In the genomic region with DNA sequence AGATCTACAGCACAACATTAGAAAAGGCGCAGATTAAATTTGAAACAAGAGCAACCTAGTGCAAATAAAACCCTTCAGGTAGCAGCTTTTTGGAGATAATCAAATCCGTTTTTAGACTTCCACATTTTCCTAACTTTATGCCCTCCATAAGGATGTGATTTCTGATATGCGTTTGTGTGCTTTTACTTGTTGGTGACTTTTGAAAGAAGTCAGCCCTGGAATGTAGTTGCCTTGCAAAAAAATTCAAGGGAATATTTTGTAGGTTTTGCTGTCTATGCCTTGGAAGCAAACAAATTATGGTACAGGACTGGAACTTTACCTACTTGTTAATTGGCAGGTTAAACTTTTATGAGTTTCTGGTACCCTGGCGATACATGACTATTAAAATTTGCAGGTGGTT, we compare ENCODE assay signal across 21 cellular contexts.
"Had no signal": no experiment of that assay in that cellular context is flagged by ENCODE, and none has a peak within 500 bp of the region (broad histone marks: within the 10 kb centered on the region; RNA-seq: fewer than 3 reads in every experiment).

No MANE protein-coding gene starts in this region.

- H3K27me3 Mint-ChIP-seq: activated B cell treated with CpG ODN at 0.5 μM for 24 hours; activated CD4-positive, alpha-beta memory T cell treated with anti-CD3 and anti-CD28 coated beads, Interleukin-2, amount 10 ng/mL, durations not matched to agents 7 days and 5 days; activated CD8-positive, alpha-beta memory T cell treated with anti-CD3 and anti-CD28 coated beads, Interleukin-2, amount 10 ng/mL, durations not matched to agents 7 days and 5 days; activated naive CD8-positive, alpha-beta T cell treated with anti-CD3 and anti-CD28 coated beads for 36 hours; memory B cell had no signal

- H3K9me3 Mint-ChIP-seq: activated B cell treated with CpG ODN at 0.5 μM for 24 hours; activated CD4-positive, alpha-beta memory T cell treated with anti-CD3 and anti-CD28 coated beads, Interleukin-2, amount 10 ng/mL, durations not matched to agents 7 days and 5 days; activated naive CD8-positive, alpha-beta T cell treated with anti-CD3 and anti-CD28 coated beads for 36 hours; activated T-helper 17 cell treated with anti-CD3 and anti-CD28 coated beads, Interleukin-2, amount 50 U/mL, for 72 hours; immature natural killer cell; memory B cell; naive thymus-derived CD4-positive, alpha-beta T cell had no signal

- H3K9ac ChIP-seq: parathyroid adenoma had no signal

- H3K36me3 Mint-ChIP-seq: activated CD8-positive, alpha-beta memory T cell treated with anti-CD3 and anti-CD28 coated beads, Interleukin-2, amount 10 ng/mL, durations not matched to agents 7 days and 5 days; activated naive CD8-positive, alpha-beta T cell treated with anti-CD3 and anti-CD28 coated beads for 36 hours; immature natural killer cell; naive thymus-derived CD4-positive, alpha-beta T cell had no signal

- H3K4me3 Mint-ChIP-seq: activated B cell treated with CpG ODN at 0.5 μM for 24 hours; activated CD4-positive, alpha-beta memory T cell treated with anti-CD3 and anti-CD28 coated beads, Interleukin-2, amount 10 ng/mL, durations not matched to agents 7 days and 5 days; activated CD8-positive, alpha-beta memory T cell treated with anti-CD3 and anti-CD28 coated beads, Interleukin-2, amount 10 ng/mL, durations not matched to agents 7 days and 5 days; activated naive CD8-positive, alpha-beta T cell treated with anti-CD3 and anti-CD28 coated beads for 36 hours; activated T-helper 17 cell treated with anti-CD3 and anti-CD28 coated beads, Interleukin-2, amount 50 U/mL, for 72 hours; immature natural killer cell; memory B cell; naive thymus-derived CD4-positive, alpha-beta T cell had no signal

- H3K79me2 ChIP-seq: parathyroid adenoma had no signal

- H3K4me1 ChIP-seq: body of pancreas, parathyroid adenoma, sigmoid colon, thyroid gland had no signal

- H3K27me3 ChIP-seq: body of pancreas, sigmoid colon, thyroid gland had no signal

- H3K4me1 Mint-ChIP-seq: activated CD4-positive, alpha-beta memory T cell treated with anti-CD3 and anti-CD28 coated beads, Interleukin-2, amount 10 ng/mL, durations not matched to agents 7 days and 5 days; activated CD8-positive, alpha-beta memory T cell treated with anti-CD3 and anti-CD28 coated beads, Interleukin-2, amount 10 ng/mL, durations not matched to agents 7 days and 5 days; activated naive CD8-positive, alpha-beta T cell treated with anti-CD3 and anti-CD28 coated beads for 36 hours; activated T-helper 17 cell treated with anti-CD3 and anti-CD28 coated beads, Interleukin-2, amount 50 U/mL, for 72 hours; naive thymus-derived CD4-positive, alpha-beta T cell had no signal

- H3K27ac Mint-ChIP-seq: activated B cell treated with CpG ODN at 0.5 μM for 24 hours; activated CD4-positive, alpha-beta memory T cell treated with anti-CD3 and anti-CD28 coated beads, Interleukin-2, amount 10 ng/mL, durations not matched to agents 7 days and 5 days; activated CD8-positive, alpha-beta memory T cell treated with anti-CD3 and anti-CD28 coated beads, Interleukin-2, amount 10 ng/mL, durations not matched to agents 7 days and 5 days; activated naive CD8-positive, alpha-beta T cell treated with anti-CD3 and anti-CD28 coated beads for 36 hours; activated T-helper 17 cell treated with anti-CD3 and anti-CD28 coated beads, Interleukin-2, amount 50 U/mL, for 72 hours; immature natural killer cell; memory B cell; naive thymus-derived CD4-positive, alpha-beta T cell had no signal

- H3K36me3 ChIP-seq: sigmoid colon, thyroid gland had no signal

- H3K9me3 ChIP-seq: body of pancreas, sigmoid colon, thyroid gland had no signal

- H3K4me3 ChIP-seq: body of pancreas, sigmoid colon, thyroid gland had no signal

- H2AFZ ChIP-seq: parathyroid adenoma had no signal

- DNase-seq: activated B cell treated with CpG ODN at 0.5 μM for 24 hours; activated CD4-positive, alpha-beta memory T cell treated with anti-CD3 and anti-CD28 coated beads, Interleukin-2, amount 10 ng/mL, durations not matched to agents 7 days and 5 days; activated CD4-positive, alpha-beta T cell treated with anti-CD3 and anti-CD28 coated beads for 48 hours; activated CD8-positive, alpha-beta memory T cell treated with anti-CD3 and anti-CD28 coated beads, Interleukin-2, amount 10 ng/mL, durations not matched to agents 7 days and 5 days; activated naive CD4-positive, alpha-beta T cell; activated naive CD8-positive, alpha-beta T cell treated with anti-CD3 and anti-CD28 coated beads for 36 hours; amygdala; body of pancreas; head of caudate nucleus; immature natural killer cell; left ventricle myocardium superior; naive thymus-derived CD4-positive, alpha-beta T cell; sigmoid colon; stimulated activated CD8-positive, alpha-beta memory T cell treated with anti-CD3 and anti-CD28 coated beads, Interleukin-4, amount 100 ng/mL, for 48 hours; stimulated activated naive CD4-positive, alpha-beta T cell treated with Interleukin-2 at 50 U/mL for 16 hours; T-helper 1 cell; T-helper 9 cell; thyroid gland had no signal

- H3K27ac ChIP-seq: body of pancreas, parathyroid adenoma, sigmoid colon, thyroid gland had no signal
